ENCODE assay signal across 25 cellular contexts in genomic region chr11:130164221-130164570, GRCh38. TPM values are rescaled to one million over a fixed set of nuclear protein-coding genes. Genes with fewer than 3 reads are reported as not detected.
DNase-seq lines count a peak whose midpoint lies in the region; ATAC-seq and TF ChIP-seq lines count a peak whose summit lies in the region.
"Had no signal": no experiment of that assay in that cellular context is flagged by ENCODE, and none has a peak within 500 bp of the region (broad histone marks: within the 10 kb centered on the region; RNA-seq: fewer than 3 reads in every experiment).

No MANE protein-coding gene starts in this region.

- peak overlapping the region; percentile 51 for H3K27ac Mint-ChIP-seq in activated B cell treated with CpG ODN at 0.5 μM for 24 hours
- H3K27ac Mint-ChIP-seq: activated CD8-positive, alpha-beta T cell treated with anti-CD3 and anti-CD28 coated beads for 36 hours; activated naive CD4-positive, alpha-beta T cell treated with anti-CD3 and anti-CD28 coated beads, Interleukin-2, amount 50 U/mL, for 72 hours; activated T-helper 2 cell treated with anti-CD3 and anti-CD28 coated beads, Interferon-gamma antibody, Interleukin-2, Interleukin-4, amounts not matched to agents 10 μg/mL and 5 μg/mL and 100 μg/mL, durations not matched to agents 14 hours and 24 hours and 36 hours; CD4-positive, CD25-positive, alpha-beta regulatory T cell; T-cell had no signal

- RAD21 ChIA-PET in HCT116 (lab: Charles Lee; ENCODE audit: low non-redundant PET in 1 of 2, low total read pairs in 2 of 2, uncharacterized antibody in 2 of 2, unreplicated experiment in 2 of 2): no interaction called here

- no peak for TF ChIP-seq EP300 in upper lobe of left lung (IDR thresholded peaks at IDR 0.05)

- no peak for TF ChIP-seq CTCF in HCT116 (IDR thresholded peaks at IDR 0.05 in 2 of 3, conservative IDR thresholded peaks at IDR 0.05 in 1 of 3; ENCODE audit: borderline replicate concordance in 1 of 3, insufficient read depth in 1 of 3, low read depth in 2 of 3, low read length in 2 of 3)
- TF ChIP-seq CTCF in activated B cell treated with CpG ODN at 0.5 μM for 24 hours (IDR thresholded peaks at IDR 0.05): no peak
- no peak for TF ChIP-seq CTCF in right lobe of liver (IDR thresholded peaks at IDR 0.05)
- TF ChIP-seq CTCF in upper lobe of left lung (IDR thresholded peaks at IDR 0.05): no peak

- CTCF ChIA-PET in HCT116 (lab: Charles Lee): no interaction called here
- CTCF ChIA-PET in activated B cell treated with CpG ODN at 0.5 μM for 24 hours (lab: Charles Lee): no interaction called here

- peaks cover 80% of the 10 kb centered on the region for H3K4me1 Mint-ChIP-seq in activated B cell treated with CpG ODN at 0.5 μM for 24 hours

- ATAC-seq in HCT116 (no peak), activated B cell treated with CpG ODN at 0.5 μM for 24 hours (ENCODE audit: low read depth) (no peak), right lobe of liver (peak in 1 of 4 donors; percentile 12), upper lobe of left lung (ENCODE audit: low FRiP score in 2 of 2) (no peak), GM18858 (IDR thresholded peaks at IDR 0.05; ENCODE audit: unreplicated experiment) (no peak)
- ATAC-seq: activated CD8-positive, alpha-beta T cell treated with anti-CD3 and anti-CD28 coated beads for 36 hours; activated naive CD4-positive, alpha-beta T cell treated with anti-CD3 and anti-CD28 coated beads, Interleukin-2, amount 50 U/mL, for 72 hours; T-cell had no signal

- POLR2A ChIA-PET in HCT116 (lab: Charles Lee): interaction anchor here (1.3 kb wide), 1 partner anchor 162 kb away, joined by 4 read pairs; the partner anchor contains the start of gene PRDM10
- POLR2A ChIA-PET in activated B cell treated with CpG ODN at 0.5 μM for 24 hours (lab: Charles Lee): interaction anchor here (0.6 kb wide), 1 partner anchor 17 kb away, joined by 5 read pairs; no protein-coding TSS in a partner anchor

- no TSS peak for BruUV-seq in HCT116 (replicated peaks; lab: Mats Ljungman, UMichigan)

- intact Hi-C loops in HCT116 (cut with micrococcal nuclease) (no loop called here), activated B cell treated with CpG ODN at 0.5 μM for 24 hours (cut with micrococcal nuclease) (loop anchor here (2.0 kb wide), 1 partner anchor 39 kb away; no protein-coding TSS in a partner anchor), right lobe of liver (cut with DNase I) (no loop called here)

- H3K4me3 ChIP-seq in HCT116 (replicated peaks in 1 of 2; ENCODE audit: low read depth in 1 of 2, low read length in 2 of 2): no peak overlapping the region; a peak in 1 of 4 replicates
- peak overlapping the region in 2 of 3 donors; percentile 20 to 42 for H3K4me3 ChIP-seq in right lobe of liver
- H3K4me3 ChIP-seq in upper lobe of left lung: no peak overlapping the region
- H3K4me3 ChIP-seq: cardiac muscle cell, esophagus muscularis mucosa, heart right ventricle, SJSA1 had no signal

- H3K27ac ChIP-seq in HCT116 (ENCODE audit: low read depth, low read length) (peak overlapping the region; percentile 43; the same call in 1 of the 2 replicates), right lobe of liver (no peak overlapping the region), upper lobe of left lung (peak overlapping the region in 3 of 4 donors; percentile 45 to 59 (median 52))
- H3K27ac ChIP-seq: cardiac muscle cell, esophagus muscularis mucosa, heart right ventricle, HL-60, SJSA1 had no signal

- H3K27me3 Mint-ChIP-seq in activated B cell treated with CpG ODN at 0.5 μM for 24 hours: no peaks in the 10 kb centered on the region

- H3K79me2 ChIP-seq in HCT116 (ENCODE audit: insufficient read depth, low read length): peaks cover 89% of the 10 kb centered on the region

- WGBS in right lobe of liver (ENCODE audit: insufficient coverage, low coverage, low lambda C conversion rate, missing lambda C conversion rate): 23% methylated on average over 2 of the region's 2 CpGs
- WGBS in upper lobe of left lung, 2 donors: 60 to 69% methylated on average over 2 of the region's 2 CpGs

- no peaks in the 10 kb centered on the region for H3K9me3 ChIP-seq in HCT116 (ENCODE audit: control insufficient read depth in 1 of 2, insufficient read depth in 1 of 2, low read depth in 1 of 2, low read length in 2 of 2)
- H3K9me3 ChIP-seq in right lobe of liver: no peaks in the 10 kb centered on the region
- no peaks in the 10 kb centered on the region for H3K9me3 ChIP-seq in upper lobe of left lung
- H3K9me3 ChIP-seq: esophagus muscularis mucosa, heart right ventricle, SJSA1 had no signal

- H3K36me3 ChIP-seq in HCT116 (ENCODE audit: control insufficient read depth in 1 of 2, insufficient read depth in 2 of 2, low read length in 2 of 2) (0 out of 4 replicates have a peak, but pooled peaks cover 0 to 5% of the 10 kb centered on the region in 2 experiments), right lobe of liver (no peaks in the 10 kb centered on the region), upper lobe of left lung (no peaks in the 10 kb centered on the region)
- H3K36me3 ChIP-seq: cardiac muscle cell, esophagus muscularis mucosa, heart right ventricle, SJSA1 had no signal

- H3K9me2 ChIP-seq in HCT116 (ENCODE audit: insufficient read depth): no peaks in the 10 kb centered on the region

- H2AFZ ChIP-seq in HCT116 (ENCODE audit: low read depth, low read length, poor library complexity, severe bottlenecking): no peak overlapping the region

- no peak for TF ChIP-seq POLR2A in HCT116 (IDR thresholded peaks at IDR 0.05; ENCODE audit: borderline replicate concordance, extremely low read depth, insufficient read depth, insufficient read length)
- TF ChIP-seq POLR2A in right lobe of liver (IDR thresholded peaks at IDR 0.05): no peak
- TF ChIP-seq POLR2A in upper lobe of left lung (IDR thresholded peaks at IDR 0.05): no peak

- H3K36me3 Mint-ChIP-seq in activated B cell treated with CpG ODN at 0.5 μM for 24 hours (ENCODE audit: low read depth): no peaks in the 10 kb centered on the region
- H3K36me3 Mint-ChIP-seq: CD4-positive, CD25-positive, alpha-beta regulatory T cell; T-cell had no signal

- peak overlapping the region; percentile 25; the same call in 1 of the 2 replicates for H3K9ac ChIP-seq in HCT116 (ENCODE audit: low read length)

- no peaks in the 10 kb centered on the region for H3K27me3 ChIP-seq in HCT116 (ENCODE audit: insufficient read depth, low read length)
- no peaks in the 10 kb centered on the region for H3K27me3 ChIP-seq in right lobe of liver
- H3K27me3 ChIP-seq in upper lobe of left lung: peaks cover 0 to 11% (median 0%) of the 10 kb centered on the region in 4 donors

- H4K20me1 ChIP-seq in HCT116 (ENCODE audit: insufficient read depth): peaks cover 16% of the 10 kb centered on the region; the same call in 1 of the 2 replicates

- H3K4me2 ChIP-seq in HCT116 (ENCODE audit: low read length): peak overlapping the region; percentile 97

- DNase-seq in HCT116 (ENCODE audit: low read depth, low spot score) (no peak), activated B cell treated with CpG ODN at 0.5 μM for 24 hours (no peak), right lobe of liver (no peak), upper lobe of left lung (no peak), LoVo (ENCODE audit: low spot score) (no peak)
- no peak for DNase-seq in activated CD4-positive, alpha-beta T cell treated with anti-CD3 and anti-CD28 coated beads, Interleukin-2, amount 50 U/mL, for 1 hour
- DNase-seq: activated CD8-positive, alpha-beta T cell treated with anti-CD3 and anti-CD28 coated beads for 36 hours; CD4-positive, CD25-positive, alpha-beta regulatory T cell; cortex of kidney; endodermal cell; foreskin melanocyte; heart right ventricle; mammary epithelial cell; NCI-H1105; NCI-H187 treated with DMSO at 0.1 percent for 48 hours; stimulated activated CD4-positive, alpha-beta T cell treated with anti-CD3 and anti-CD28 coated beads, Interleukin-15, amount 100 ng/mL, for 24 hours; stimulated activated naive CD4-positive, alpha-beta T cell treated with Interleukin-2 at 50 U/mL for 16 hours; T-cell had no signal

- TF ChIP-seq RAD21 in HCT116 (IDR thresholded peaks at IDR 0.05; ENCODE audit: low read depth): no peak

- peak overlapping the region; percentile 21 for H3K4me3 Mint-ChIP-seq in activated B cell treated with CpG ODN at 0.5 μM for 24 hours
- H3K4me3 Mint-ChIP-seq: activated CD8-positive, alpha-beta T cell treated with anti-CD3 and anti-CD28 coated beads for 36 hours; CD4-positive, CD25-positive, alpha-beta regulatory T cell; endodermal cell; T-cell had no signal

- H3K4me1 ChIP-seq in HCT116 (ENCODE audit: control insufficient read depth in 1 of 2, insufficient read depth in 2 of 2, low read length in 2 of 2) (peaks cover 40 to 75% of the 10 kb centered on the region in 2 experiments), right lobe of liver (peaks cover 0 to 21% (median 2%) of the 10 kb centered on the region in 4 donors), upper lobe of left lung (peaks cover 29 to 55% (median 50%) of the 10 kb centered on the region in 4 donors)
- H3K4me1 ChIP-seq: SJSA1 had no signal

- no peaks in the 10 kb centered on the region for H3K9me3 Mint-ChIP-seq in activated B cell treated with CpG ODN at 0.5 μM for 24 hours
- H3K9me3 Mint-ChIP-seq: activated CD8-positive, alpha-beta T cell treated with anti-CD3 and anti-CD28 coated beads for 36 hours; activated naive CD4-positive, alpha-beta T cell treated with anti-CD3 and anti-CD28 coated beads, Interleukin-2, amount 50 U/mL, for 72 hours; activated T-helper 2 cell treated with anti-CD3 and anti-CD28 coated beads, Interferon-gamma antibody, Interleukin-2, Interleukin-4, amounts not matched to agents 10 μg/mL and 5 μg/mL and 100 μg/mL, durations not matched to agents 14 hours and 24 hours and 36 hours; endodermal cell; T-cell had no signal

TF ChIP-seq in HCT116, 20 proteins besides CTCF, POLR2A, EP300 and RAD21 (continues in another document):
- TF ChIP-seq POLR2AphosphoS5 (IDR thresholded peaks at IDR 0.05; ENCODE audit: low read depth, low read length) (no peak), EGR1 (IDR thresholded peaks at IDR 0.05; ENCODE audit: low read depth) (no peak)

RNA-seq across cellular contexts. Expression of gene ST14, which starts 4.6 kb away (rescaled TPM):
- 107 TPM for total RNA-seq in HCT116 (2021; ENCODE audit: unreplicated experiment)
- polyA plus RNA-seq in HCT116 (2012): 133 and 134 TPM in 2 replicates
- total RNA-seq in activated B cell treated with CpG ODN at 0.5 μM for 24 hours: 22.6 and 23.9 TPM in 2 replicates
- 10 to 100 TPM in 3 of 6 experiments, 1 to 10 TPM in 3; 2.5 to 16.7 (median 10.8) TPM for total RNA-seq in right lobe of liver
- total RNA-seq in upper lobe of left lung: 100 to 1,000 TPM in 1 of 6 donors, 10 to 100 TPM in 5; 49.2 to 105 (median 72.1) TPM
- total RNA-seq: activated CD8-positive, alpha-beta T cell treated with anti-CD3 and anti-CD28 coated beads for 36 hours; CD4-positive, CD25-positive, alpha-beta regulatory T cell; SJSA1 had no signal

Comparison
In these comparisons a context has a peak if more than half of its experiments do, and no peak if none do; other contexts are left out.
1. H3K27ac ChIP-seq: peak in HCT116 (single experiment) and upper lobe of left lung (3 of 4); none in right lobe of liver (0 of 3).
2. H3K4me3 ChIP-seq: peak in right lobe of liver (2 of 3); none in HCT116 (0 of 2) and upper lobe of left lung (0 of 4).